Comparison of ENCODE assay signal across 22 cellular contexts in the genomic region with DNA sequence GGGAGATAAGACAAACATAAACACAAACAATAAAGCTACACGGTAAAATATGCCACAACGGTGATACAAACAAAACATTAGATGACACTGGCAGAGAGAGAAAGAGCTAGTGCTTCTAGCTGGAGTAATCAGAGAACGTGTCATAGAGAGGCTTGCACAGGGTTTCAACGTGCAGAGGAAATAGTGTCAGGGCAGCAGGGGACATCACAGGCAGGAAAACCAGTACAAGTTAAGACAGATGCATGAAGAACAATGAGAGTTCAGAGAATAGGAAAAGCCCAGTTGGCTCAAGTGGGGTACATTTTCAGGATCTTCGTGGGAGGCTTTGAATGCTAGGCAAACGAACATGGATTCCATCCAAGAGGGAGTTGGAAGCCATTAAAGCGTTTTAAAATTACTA.
DNase-seq lines count a peak whose midpoint lies in the region; ATAC-seq and TF ChIP-seq lines count a peak whose summit lies in the region.
"Had no signal": no experiment of that assay in that cellular context is flagged by ENCODE, and none has a peak within 500 bp of the region (broad histone marks: within the 10 kb centered on the region; RNA-seq: fewer than 3 reads in every experiment).

No MANE protein-coding gene starts in this region.

- ATAC-seq in left ventricle myocardium superior (no peak), left lobe of liver (peak; percentile 26), esophagus mucosa (no peak), T-cell (replicated peaks in 1 of 4) (no peak)
- ATAC-seq: Panc1 had no signal

- peak overlapping the region; percentile 1 for H3K27ac ChIP-seq in left ventricle myocardium inferior (replicated peaks)
- H3K27ac ChIP-seq in urinary bladder (ENCODE audit: low read depth), result peak overlapping the region; percentile 10
- H3K27ac ChIP-seq: C4-2B, GM23248 had no signal

- H3K36me3 Mint-ChIP-seq in T-cell, result peaks cover 28% of the 10 kb centered on the region

- H3K27me3 ChIP-seq in left ventricle myocardium inferior (ENCODE audit: low read depth), result no peaks in the 10 kb centered on the region

- H3K27me3 Mint-ChIP-seq in T-cell, result no peaks in the 10 kb centered on the region
- H3K27me3 Mint-ChIP-seq: CD8-positive, alpha-beta memory T cell had no signal

- H3K9me3 Mint-ChIP-seq in T-cell, result peaks cover 0 to 9% (median 0%) of the 10 kb centered on the region in 3 donors

- peaks cover 22% of the 10 kb centered on the region for H3K4me1 ChIP-seq in left ventricle myocardium inferior
- H3K4me1 ChIP-seq in urinary bladder (ENCODE audit: insufficient read depth), result no peaks in the 10 kb centered on the region
- H3K4me1 ChIP-seq: HAP-1 had no signal

- POLR2A ChIA-PET in T-cell (lab: Charles Lee), result no interaction called here

- no peak overlapping the region for H3K27ac Mint-ChIP-seq in T-cell

- peaks cover 13% of the 10 kb centered on the region for H3K36me3 ChIP-seq in left ventricle myocardium inferior
- no peaks in the 10 kb centered on the region for H3K36me3 ChIP-seq in urinary bladder (ENCODE audit: insufficient read depth)
- H3K36me3 ChIP-seq: HAP-1 had no signal

- CTCF ChIA-PET in T-cell (lab: Charles Lee), result no interaction called here

- intact Hi-C loops in left ventricle myocardium inferior (cut with micrococcal nuclease) (no loop called here), left ventricle myocardium superior (cut with micrococcal nuclease) (no loop called here)

- TF ChIP-seq CTCF in left ventricle myocardium inferior (IDR thresholded peaks at IDR 0.05; ENCODE audit: borderline replicate concordance), result no peak

- H3K9me3 ChIP-seq in left ventricle myocardium inferior (replicated peaks), result peaks cover 5% of the 10 kb centered on the region
- H3K9me3 ChIP-seq: HAP-1 had no signal

- no peak overlapping the region for H3K4me3 ChIP-seq in left ventricle myocardium inferior
- no peak overlapping the region for H3K4me3 ChIP-seq in urinary bladder (ENCODE audit: low read depth, low read length)
- H3K4me3 ChIP-seq: GM23248, HAP-1 had no signal

- 38% methylated on average over 7 of the region's 7 CpGs for WGBS in urinary bladder

- DNase-seq in left ventricle myocardium inferior (no peak), left ventricle myocardium superior (no peak), dermis blood vessel endothelial cell (peak; percentile 75), left lobe of liver (ENCODE audit: low spot score) (no peak), T-cell (no peak), HK-2 (ENCODE audit: unreplicated experiment) (no peak)
- DNase-seq: Calu3; CD8-positive, alpha-beta memory T cell; DMS153; GM23248; Karpas-422; NCI-H1417; NCI-H1694 treated with DMSO at 0.1 percent for 48 hours; NCI-H2081 treated with DMSO at 0.1 percent for 48 hours; NCI-H2227 treated with DMSO at 0.1 percent for 48 hours; NCI-H524; NCI-H774 had no signal

- peaks cover 12 to 13% (median 13%) of the 10 kb centered on the region in 3 donors for H3K4me1 Mint-ChIP-seq in T-cell

- no peak overlapping the region for H3K4me3 Mint-ChIP-seq in T-cell
- H3K4me3 Mint-ChIP-seq: CD8-positive, alpha-beta memory T cell had no signal
